8 cellular contexts compared by ENCODE assay signal in genomic region chr19:4811328-4812131, GRCh38. TPM values are rescaled to one million over a fixed set of nuclear protein-coding genes. Genes with fewer than 3 reads are reported as not detected.
A peak's percentile ranks its signal among the peaks of the same experiment; 100 is the strongest.
DNase-seq lines count a peak whose midpoint lies in the region; ATAC-seq and TF ChIP-seq lines count a peak whose summit lies in the region.

No MANE protein-coding gene starts in this region.

- intact Hi-C loops in posterior cingulate gyrus (cut with DNase I), result loop anchor here (2.0 kb wide), 1 partner anchor 219 kb away; no protein-coding TSS in a partner anchor

- no peak overlapping the region for H3K27ac ChIP-seq in HL-60 (replicated peaks)

- DNase-seq in COR-L47 (lab: John Stamatoyannopoulos, UW) (peak; percentile 12), HL-60 (ENCODE audit: low read depth in 1 of 2, low spot score in 1 of 2) (peak; percentile 62 to 87), SK-MEL-5 (ENCODE audit: low read depth, low spot score) (peak; percentile 72), germinal center (ENCODE audit: low spot score) (peak; percentile 83), posterior cingulate gyrus (peak; percentile 52 to 96 (median 82)), ureter (ENCODE audit: low spot score) (peak; percentile 82)
- peak; percentile 88 for DNase-seq in activated gamma-delta T cell treated with anti-CD3 and anti-CD28 coated beads, Interleukin-2, amount 50 U/mL, for 16 hours (ENCODE audit: low read depth)

- peak; percentile 90 for TF ChIP-seq CTCF in HL-60 (IDR thresholded peaks at IDR 0.05; ENCODE audit: insufficient read depth, low read length)

- no peak overlapping the region for H3K4me3 ChIP-seq in HL-60 (replicated peaks; ENCODE audit: insufficient read depth, low read length)

- ATAC-seq in HG03039 (IDR thresholded peaks at IDR 0.05; ENCODE audit: unreplicated experiment), result no peak

- in situ Hi-C loops in SK-MEL-5 (cut with HindIII; ENCODE audit: low pct_unique_long_range_greater_than_20kb, low sequenced_read_pairs), result no loop called here

- no peaks in the 10 kb centered on the region for H3K27me3 ChIP-seq in HL-60 (ENCODE audit: insufficient read depth, poor library complexity, severe bottlenecking)

RNA-seq across cellular contexts. Expression of gene TICAM1, which starts 20.0 kb away (rescaled TPM):
- total RNA-seq in SK-MEL-5 (2014; rRNA removed; shearing (Covaris generic)), result 2.6 and 3.1 TPM in 2 replicates
- 18.4 and 23.7 TPM in 2 replicates for polyA plus RNA-seq in SK-MEL-5 (2015; cell fraction: cytosol; rRNA removed)
- polyA plus RNA-seq in SK-MEL-5 (2015; cell fraction: nucleus; rRNA removed), result 5.0 and 5.7 TPM in 2 replicates
- total RNA-seq in ureter, result 13.1 TPM

RNA-seq across cellular contexts. Expression of gene FEM1A, which starts 20.0 kb away (rescaled TPM):
- 10.7 and 11.6 TPM in 2 replicates for total RNA-seq in SK-MEL-5 (2014; rRNA removed; shearing (Covaris generic))
- 15.3 and 21.1 TPM in 2 replicates for polyA plus RNA-seq in SK-MEL-5 (2015; cell fraction: cytosol; rRNA removed)
- polyA plus RNA-seq in SK-MEL-5 (2015; cell fraction: nucleus; rRNA removed), result 4.0 and 4.3 TPM in 2 replicates
- 12.2 TPM for total RNA-seq in ureter

RNA-seq across cellular contexts. Expression of gene PLIN3, which starts 55.9 kb away (rescaled TPM):
- 36.2 and 42.2 TPM in 2 replicates for total RNA-seq in SK-MEL-5 (2014; rRNA removed; shearing (Covaris generic))
- polyA plus RNA-seq in SK-MEL-5 (2015; cell fraction: cytosol; rRNA removed), result 53.7 and 57.4 TPM in 2 replicates
- polyA plus RNA-seq in SK-MEL-5 (2015; cell fraction: nucleus; rRNA removed), result 6.7 and 12.2 TPM in 2 replicates
- 35.7 TPM for total RNA-seq in ureter

Comparison
In these comparisons a context has a peak if more than half of its experiments do, and no peak if none do; other contexts are left out.
1. DNase-seq: peak in every context shown above with its lines; median percentile 88 in activated gamma-delta T cell treated with anti-CD3 and anti-CD28 coated beads, Interleukin-2, amount 50 U/mL, for 16 hours; 83 in germinal center; 82 in posterior cingulate gyrus; 82 in ureter; 74 in HL-60; 72 in SK-MEL-5; 12 in COR-L47.